Comparison of ENCODE assay signal across 10 cellular contexts in the genomic region with DNA sequence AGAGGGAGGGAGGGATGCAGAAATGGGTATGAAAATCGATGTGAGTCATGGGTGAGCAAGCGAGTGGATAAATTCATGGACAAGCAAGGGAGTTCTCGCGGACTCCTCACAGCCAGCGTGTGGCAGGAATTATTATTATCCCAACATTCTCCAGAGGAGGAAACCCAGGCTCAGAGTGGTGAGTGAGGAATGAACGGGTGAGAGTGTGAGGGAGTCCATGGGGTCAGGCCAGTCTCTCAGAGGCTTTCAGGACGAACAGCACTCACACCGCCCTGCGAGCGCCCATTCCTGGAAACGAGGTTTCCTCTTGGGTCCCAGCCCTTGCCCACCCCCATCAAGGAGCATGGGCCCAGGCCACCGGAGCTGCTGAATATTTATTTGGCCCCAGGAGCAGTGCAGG. TPM values are rescaled to one million over a fixed set of nuclear protein-coding genes. Genes with fewer than 3 reads are reported as not detected.
DNase-seq lines count a peak whose midpoint lies in the region; ATAC-seq and TF ChIP-seq lines count a peak whose summit lies in the region.
"Had no signal": no experiment of that assay in that cellular context is flagged by ENCODE, and none has a peak within 500 bp of the region (broad histone marks: within the 10 kb centered on the region; RNA-seq: fewer than 3 reads in every experiment).

No MANE protein-coding gene starts in this region.

- TF ChIP-seq CTCF in Calu3 (IDR thresholded peaks at IDR 0.05; ENCODE audit: unreplicated experiment): no peak

- no peak for ATAC-seq in natural killer cell treated with Interleukin-12 subunit alpha and Interleukin-12 subunit beta and Interleukin-15 and Interleukin-18, amount 100 ng/mL, for 72 hours
- ATAC-seq in GM19455 (IDR thresholded peaks at IDR 0.05; ENCODE audit: unreplicated experiment) (no peak), HG03442 (IDR thresholded peaks at IDR 0.05; ENCODE audit: unreplicated experiment) (no peak)

- peak overlapping the region; percentile 62 for H3K4me3 ChIP-seq in MG63

- CTCF ChIA-PET in Calu3 (lab: Charles Lee): interaction anchor here (1.6 to 2.4 kb wide), 2 partner anchors 12 to 26 kb away, joined by 4 to 7 read pairs; no protein-coding TSS in a partner anchor

- peaks cover 59% of the 10 kb centered on the region for H3K27me3 Mint-ChIP-seq in Calu3 (ENCODE audit: unreplicated experiment)
- peaks cover 31 to 44% of the 10 kb centered on the region in 2 donors for H3K27me3 Mint-ChIP-seq in natural killer cell treated with Interleukin-12 subunit alpha and Interleukin-12 subunit beta and Interleukin-15 and Interleukin-18, amount 100 ng/mL, for 72 hours

- intact Hi-C loops in Calu3 (cut with micrococcal nuclease; ENCODE audit: unreplicated experiment): loop anchor here (10.0 kb wide), 1 partner anchor 82 kb away; a partner anchor contains a TSS

- no peaks in the 10 kb centered on the region for H3K9me3 Mint-ChIP-seq in Calu3 (ENCODE audit: low read depth, unreplicated experiment)
- H3K9me3 Mint-ChIP-seq in natural killer cell treated with Interleukin-12 subunit alpha and Interleukin-12 subunit beta and Interleukin-15 and Interleukin-18, amount 100 ng/mL, for 72 hours: no peaks in the 10 kb centered on the region

- H3K9me3 ChIP-seq in MG63: no peaks in the 10 kb centered on the region

- peaks cover 23% of the 10 kb centered on the region for H3K4me1 Mint-ChIP-seq in Calu3 (ENCODE audit: low read depth, unreplicated experiment)
- peaks cover 0 to 11% of the 10 kb centered on the region in 2 donors for H3K4me1 Mint-ChIP-seq in natural killer cell treated with Interleukin-12 subunit alpha and Interleukin-12 subunit beta and Interleukin-15 and Interleukin-18, amount 100 ng/mL, for 72 hours (ENCODE audit: low read depth in 2 of 2)

- DNase-seq in Calu3 (no peak), MG63 (peak; percentile 71), ecto neural progenitor cell (ENCODE audit: low spot score) (peak; percentile 51), NCI-H1417 (lab: John Stamatoyannopoulos, UW) (no peak)
- DNase-seq in natural killer cell treated with Interleukin-12 subunit alpha and Interleukin-12 subunit beta and Interleukin-15 and Interleukin-18, amount 100 ng/mL, for 72 hours (ENCODE audit: low spot score): no peak
- DNase-seq in activated naive CD4-positive, alpha-beta T cell treated with anti-CD3 and anti-CD28 coated beads, Interleukin-2, amount 50 U/mL, for 16 hours: no peak
- DNase-seq: activated CD8-positive, alpha-beta memory T cell treated with anti-CD3 and anti-CD28 coated beads for 24 hours; head of caudate nucleus had no signal

- BruUV-seq in Calu3 (replicated peaks; lab: Mats Ljungman, UMichigan): no TSS peak

- H3K4me3 Mint-ChIP-seq in Calu3 (ENCODE audit: low read depth, unreplicated experiment): peak overlapping the region; percentile 84
- peak overlapping the region; percentile 71 for H3K4me3 Mint-ChIP-seq in natural killer cell treated with Interleukin-12 subunit alpha and Interleukin-12 subunit beta and Interleukin-15 and Interleukin-18, amount 100 ng/mL, for 72 hours

- H3K27me3 ChIP-seq in MG63: peaks cover 1% of the 10 kb centered on the region; the same call in 1 of the 2 replicates

- H3K27ac Mint-ChIP-seq in Calu3 (ENCODE audit: unreplicated experiment): peak overlapping the region; percentile 1
- no peak overlapping the region for H3K27ac Mint-ChIP-seq in natural killer cell treated with Interleukin-12 subunit alpha and Interleukin-12 subunit beta and Interleukin-15 and Interleukin-18, amount 100 ng/mL, for 72 hours

- no peaks in the 10 kb centered on the region for H3K36me3 ChIP-seq in MG63

- peaks cover 23% of the 10 kb centered on the region for H3K36me3 Mint-ChIP-seq in Calu3 (ENCODE audit: insufficient read depth, unreplicated experiment)
- H3K36me3 Mint-ChIP-seq in natural killer cell treated with Interleukin-12 subunit alpha and Interleukin-12 subunit beta and Interleukin-15 and Interleukin-18, amount 100 ng/mL, for 72 hours: no peaks in the 10 kb centered on the region

RNA-seq across cellular contexts. Expression of a gene that starts 6.3 kb away (rescaled TPM):
- 10.3 and 13.1 TPM in 2 replicates for total RNA-seq in Calu3 (2022)
- 2.7 TPM in 1 of 2 replicates, not detected in the other for total RNA-seq in MG63 (2014; rRNA removed; shearing (Covaris generic); ENCODE audit: low replicate concordance)
- total RNA-seq in natural killer cell treated with Interleukin-12 subunit alpha and Interleukin-12 subunit beta and Interleukin-15 and Interleukin-18, amount 100 ng/mL, for 72 hours: not detected

RNA-seq across cellular contexts. Expression of a gene that starts 7.3 kb away (rescaled TPM):
- total RNA-seq in Calu3 (2022): 0.54 and 0.71 TPM in 2 replicates
- not detected in 2 replicates for total RNA-seq in MG63 (2014; rRNA removed; shearing (Covaris generic); ENCODE audit: low replicate concordance)
- not detected for total RNA-seq in natural killer cell treated with Interleukin-12 subunit alpha and Interleukin-12 subunit beta and Interleukin-15 and Interleukin-18, amount 100 ng/mL, for 72 hours

RNA-seq across cellular contexts. Expression of a gene that starts 15.2 kb away (rescaled TPM):
- 1.3 and 2.5 TPM in 2 replicates for total RNA-seq in Calu3 (2022)
- total RNA-seq in MG63 (2014; rRNA removed; shearing (Covaris generic); ENCODE audit: low replicate concordance): not detected in 2 replicates
- not detected for total RNA-seq in natural killer cell treated with Interleukin-12 subunit alpha and Interleukin-12 subunit beta and Interleukin-15 and Interleukin-18, amount 100 ng/mL, for 72 hours

RNA-seq across cellular contexts. Expression of a gene that starts 23.7 kb away (rescaled TPM):
- total RNA-seq in Calu3 (2022): 48.8 and 53.7 TPM in 2 replicates
- total RNA-seq in MG63 (2014; rRNA removed; shearing (Covaris generic); ENCODE audit: low replicate concordance): 1.7 TPM in 1 of 2 replicates, not detected in the other
- not detected for total RNA-seq in natural killer cell treated with Interleukin-12 subunit alpha and Interleukin-12 subunit beta and Interleukin-15 and Interleukin-18, amount 100 ng/mL, for 72 hours

RNA-seq across cellular contexts. Expression of a gene that starts 36.6 kb away (rescaled TPM):
- 34.6 and 43.2 TPM in 2 replicates for total RNA-seq in Calu3 (2022)
- 3.9 and 11.8 TPM in 2 replicates for total RNA-seq in MG63 (2014; rRNA removed; shearing (Covaris generic); ENCODE audit: low replicate concordance)
- total RNA-seq in natural killer cell treated with Interleukin-12 subunit alpha and Interleukin-12 subunit beta and Interleukin-15 and Interleukin-18, amount 100 ng/mL, for 72 hours: under 1 TPM in 1 of 2 donors, not detected in 1; 0.11 TPM

Comparison
In these comparisons a context has a peak if more than half of its experiments do, and no peak if none do; other contexts are left out.
1. DNase-seq: peak in MG63 (single experiment) and ecto neural progenitor cell (single experiment); none in Calu3 (single experiment), natural killer cell treated with Interleukin-12 subunit alpha and Interleukin-12 subunit beta and Interleukin-15 and Interleukin-18, amount 100 ng/mL, for 72 hours (single experiment), NCI-H1417 (0 of 3) and activated naive CD4-positive, alpha-beta T cell treated with anti-CD3 and anti-CD28 coated beads, Interleukin-2, amount 50 U/mL, for 16 hours (single experiment).